34 cellular contexts compared by ENCODE assay signal in genomic region chr3:65632409-65632808, GRCh38.
"Had no signal": no experiment of that assay in that cellular context is flagged by ENCODE, and none has a peak within 500 bp of the region (broad histone marks: within the 10 kb centered on the region; RNA-seq: fewer than 3 reads in every experiment).

No MANE protein-coding gene starts in this region.

- DNase-seq: activated B cell treated with CpG ODN at 0.5 μM for 24 hours; activated CD4-positive, alpha-beta memory T cell treated with anti-CD3 and anti-CD28 coated beads for 36 hours; activated CD4-positive, alpha-beta T cell treated with anti-CD3 and anti-CD28 coated beads for 4 hours; activated CD4-positive, alpha-beta T cell treated with anti-CD3 and anti-CD28 coated beads, Interleukin-2, amount 10 ng/mL, durations not matched to agents 24 days and 14 days; activated CD4-positive, alpha-beta T cell treated with anti-CD3 and anti-CD28 coated beads, Interleukin-2, amount 50 U/mL, for 1 hour; activated CD4-positive, alpha-beta T cell treated with anti-CD3 and anti-CD28 coated beads, Interleukin-2, amount 50 U/mL, for 4 hours; activated CD4-positive, CD25-positive, alpha-beta regulatory T cell treated with anti-CD3 and anti-CD28 coated beads, Interleukin-2, amount 50 U/mL, for 72 hours; activated CD8-positive, alpha-beta memory T cell treated with anti-CD3 and anti-CD28 coated beads, Interleukin-2, amount 50 U/mL, for 4 hours; activated CD8-positive, alpha-beta T cell treated with anti-CD3 and anti-CD28 coated beads for 36 hours; activated effector memory CD4-positive, alpha-beta T cell treated with anti-CD3 and anti-CD28 coated beads, Interleukin-2, amount 50 U/mL, for 16 hours; activated gamma-delta T cell treated with Interleukin-2 at 50 U/mL for 16 hours; activated naive CD4-positive, alpha-beta T cell; activated naive CD4-positive, alpha-beta T cell treated with anti-CD3 and anti-CD28 coated beads for 36 hours; activated naive CD4-positive, alpha-beta T cell treated with anti-CD3 and anti-CD28 coated beads, Interleukin-2, amount 50 U/mL, for 16 hours; activated naive CD8-positive, alpha-beta T cell treated with anti-CD3 and anti-CD28 coated beads for 36 hours; activated T-cell treated with anti-CD3 and anti-CD28 coated beads for 4 hours; activated T-cell treated with anti-CD3 and anti-CD28 coated beads, Interleukin-2, amount 50 U/mL, for 1 hour; activated T-cell treated with anti-CD3 and anti-CD28 coated beads, Interleukin-2, amount 50 U/mL, for 4 hours; activated T-cell treated with anti-CD3 and anti-CD28 coated beads, Interleukin-2, amount 50 U/mL, for 72 hours; adrenal gland; amniotic stem cell; aorta; caudate nucleus; cerebellar nuclear complex; T-cell; T-helper 17 cell; T-helper 9 cell had no signal

- FAIRE-seq: astrocyte, bronchial epithelial cell, TTC549 had no signal

- H3K27ac ChIP-seq: adrenal gland, cardiac muscle cell, VCaP had no signal

- H3K36me3 ChIP-seq: adrenal gland, cardiac muscle cell had no signal

- H3K27me3 ChIP-seq: adrenal gland, cardiac muscle cell had no signal

- H3K4me3 ChIP-seq: adrenal gland, cardiac muscle cell had no signal

- H3K9me3 ChIP-seq: adrenal gland had no signal

- H3K4me1 ChIP-seq: adrenal gland had no signal

- ATAC-seq: activated CD8-positive, alpha-beta T cell treated with anti-CD3 and anti-CD28 coated beads for 36 hours; activated naive CD4-positive, alpha-beta T cell treated with anti-CD3 and anti-CD28 coated beads, Interleukin-2, amount 50 U/mL, for 72 hours; activated T-cell treated with anti-CD3 and anti-CD28 coated beads, Interleukin-2, amount 50 U/mL, for 4 hours; activated T-cell treated with anti-CD3 and anti-CD28 coated beads, Interleukin-2, amount 50 U/mL, for 72 hours; activated T-helper 17 cell treated with anti-CD3 and anti-CD28 coated beads, Interleukin-2, amount 50 U/mL, for 72 hours; T-cell; T-helper 17 cell had no signal
